In the genomic region with DNA sequence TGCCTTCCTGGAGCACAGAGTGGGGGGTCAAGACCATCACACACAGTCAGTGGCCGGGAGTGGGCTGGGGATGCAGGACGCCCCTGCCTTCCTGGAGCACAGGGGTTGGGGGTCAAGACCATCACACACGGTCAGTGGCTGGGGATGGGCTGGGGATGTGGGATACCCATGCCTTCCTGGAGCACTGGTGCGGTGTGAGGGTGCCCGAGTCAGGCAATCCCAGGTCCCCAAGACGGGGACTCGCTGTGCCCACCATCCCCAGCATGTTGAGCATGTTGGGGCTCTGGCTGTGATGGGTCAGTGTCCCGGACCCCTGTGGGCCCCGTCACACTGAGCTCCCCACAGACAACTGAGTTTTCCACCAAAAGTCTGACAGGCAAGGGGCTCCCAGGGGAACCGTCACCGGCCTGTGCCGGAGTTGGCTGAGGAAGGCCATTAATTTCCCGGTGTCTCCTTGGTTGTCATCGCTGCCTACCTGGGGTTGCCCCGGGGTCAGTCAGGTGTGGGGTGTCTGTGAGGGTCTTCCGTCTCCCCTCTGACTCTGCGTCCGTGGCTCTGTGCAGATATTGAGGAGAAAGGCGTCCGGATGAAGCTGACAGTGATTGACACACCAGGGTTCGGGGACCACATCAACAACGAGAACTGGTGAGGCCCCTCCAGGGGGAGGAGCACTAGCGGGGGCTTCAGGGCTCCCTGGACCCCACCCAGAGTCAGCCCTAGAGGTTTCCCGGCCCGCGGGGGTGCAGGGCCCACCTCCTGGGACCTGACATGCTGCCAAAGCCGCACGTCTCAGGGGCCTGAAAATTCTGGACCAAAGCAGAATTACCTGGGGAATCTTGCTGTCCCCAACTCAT, we compare ENCODE assay signal across 29 cellular contexts.
DNase-seq lines count a peak whose midpoint lies in the region; ATAC-seq, FAIRE-seq and TF ChIP-seq lines count a peak whose summit lies in the region.
"Had no signal": no experiment of that assay in that cellular context is flagged by ENCODE, and none has a peak within 500 bp of the region (broad histone marks: within the 10 kb centered on the region; RNA-seq: fewer than 3 reads in every experiment).

No MANE protein-coding gene starts in this region.

- TF ChIP-seq RAD21 in HepG2 (CRISPR knock-in tag; IDR thresholded peaks at IDR 0.05), result no peak

- H3K4me3 ChIP-seq in BLaER1 treated with 17β-estradiol and CSF1 and Interleukin-3, amounts not matched to agents 10 nM and 100 nM, result no peak overlapping the region
- H3K4me3 ChIP-seq in RWPE2 (ENCODE audit: severe bottlenecking) (no peak overlapping the region), HepG2 (replicated peaks in 1 of 3; ENCODE audit: insufficient read depth in 1 of 3, low read depth in 2 of 3, low read length in 3 of 3) (no peak overlapping the region), brain microvascular endothelial cell (ENCODE audit: low read depth, low read length) (no peak overlapping the region)
- H3K4me3 ChIP-seq: lung, SJCRH30, smooth muscle cell, tibial artery had no signal

- H3K27me3 Mint-ChIP-seq in stimulated activated memory B cell treated with anti-CD40 and anti-IgM and Interleukin-4, amounts not matched to agents 10 μg/mL and 1 μg/mL and 100 μg/mL, for 72 hours, result no peaks in the 10 kb centered on the region
- H3K27me3 Mint-ChIP-seq: activated naive CD8-positive, alpha-beta T cell treated with anti-CD3 and anti-CD28 coated beads, Interleukin-2, amount 10 ng/mL, durations not matched to agents 7 days and 5 days had no signal

- no peak for FAIRE-seq in HepG2 (lab: Jason Lieb, UNC)
- FAIRE-seq: astrocyte, G401.6 had no signal

- peaks cover 24 to 92% (median 84%) of the 10 kb centered on the region in 10 experiments for H3K4me1 ChIP-seq in BLaER1 treated with 17β-estradiol and CSF1 and Interleukin-3, amounts not matched to agents 10 nM and 100 nM
- H3K4me1 ChIP-seq in RWPE2 (ENCODE audit: insufficient read depth, poor library complexity, severe bottlenecking) (no peaks in the 10 kb centered on the region), HepG2 (ENCODE audit: insufficient read depth, low read length) (no peaks in the 10 kb centered on the region)
- H3K4me1 ChIP-seq: SJCRH30 had no signal

- peaks cover 87 to 100% (median 100%) of the 10 kb centered on the region in 11 experiments for H4K20me1 ChIP-seq in BLaER1 treated with 17β-estradiol and CSF1 and Interleukin-3, amounts not matched to agents 10 nM and 100 nM
- peaks cover 41% of the 10 kb centered on the region for H4K20me1 ChIP-seq in HepG2 (ENCODE audit: insufficient read depth, low read length)

- H3K4me3 Mint-ChIP-seq in stimulated activated memory B cell treated with anti-CD40 and anti-IgM and Interleukin-4, amounts not matched to agents 10 μg/mL and 1 μg/mL and 100 μg/mL, for 72 hours, result no peak overlapping the region
- H3K4me3 Mint-ChIP-seq: activated CD8-positive, alpha-beta T cell treated with anti-CD3 and anti-CD28 coated beads, Interleukin-2, amount 10 ng/mL, durations not matched to agents 7 days and 5 days; activated naive CD8-positive, alpha-beta T cell treated with anti-CD3 and anti-CD28 coated beads, Interleukin-2, amount 10 ng/mL, durations not matched to agents 7 days and 5 days; CD14-positive monocyte; nephron progenitor cell had no signal

- H3K9me3 Mint-ChIP-seq in stimulated activated memory B cell treated with anti-CD40 and anti-IgM and Interleukin-4, amounts not matched to agents 10 μg/mL and 1 μg/mL and 100 μg/mL, for 72 hours, result no peaks in the 10 kb centered on the region
- H3K9me3 Mint-ChIP-seq: activated naive CD8-positive, alpha-beta T cell treated with anti-CD3 and anti-CD28 coated beads, Interleukin-2, amount 10 ng/mL, durations not matched to agents 7 days and 5 days; nephron progenitor cell had no signal

- in situ Hi-C loops in HepG2 (cut with HindIII; ENCODE audit: extremely low pct_ligation_motif_present, low pct_unique_long_range_greater_than_20kb) (no loop called here), brain microvascular endothelial cell (cut with HindIII; ENCODE audit: low pct_ligation_motif_present, low sequenced_read_pairs) (no loop called here)

- no peak overlapping the region for H3K27ac ChIP-seq in BLaER1 treated with 17β-estradiol and CSF1 and Interleukin-3, amounts not matched to agents 10 nM and 100 nM
- no peak overlapping the region for H3K27ac ChIP-seq in RWPE2 (ENCODE audit: poor library complexity, severe bottlenecking)
- H3K27ac ChIP-seq in HepG2 (ENCODE audit: extremely low read length, insufficient read depth, low read length), result no peak overlapping the region
- no peak overlapping the region for H3K27ac ChIP-seq in brain microvascular endothelial cell
- H3K27ac ChIP-seq: HL-60, SJCRH30, tibial artery had no signal

- H2AFZ ChIP-seq in HepG2 (ENCODE audit: low read length), result no peak overlapping the region

- TF ChIP-seq POLR2A in HepG2 (IDR thresholded peaks at IDR 0.05; ENCODE audit: insufficient read depth in 1 of 2, low read depth in 2 of 2, low read length in 2 of 2), result no peak

- H3K4me2 ChIP-seq in BLaER1 treated with 17β-estradiol and CSF1 and Interleukin-3, amounts not matched to agents 10 nM and 100 nM, result peak overlapping the region in 7 of 11 experiments; percentile 4 to 81 (median 70); a peak in 11 of 22 replicates
- no peak overlapping the region for H3K4me2 ChIP-seq in HepG2 (ENCODE audit: low read depth, low read length)
- H3K4me2 ChIP-seq: smooth muscle cell had no signal

- DNase-seq in RWPE2 (ENCODE audit: low spot score), result peak; percentile 62
- DNase-seq in HepG2 (ENCODE audit: low spot score), result no peak
- no peak for DNase-seq in brain microvascular endothelial cell
- no peak for DNase-seq in putamen (ENCODE audit: low spot score)
- DNase-seq in NCI-H526 treated with DMSO at 0.1 percent for 48 hours (lab: John Stamatoyannopoulos, UW), result no peak
- DNase-seq: activated CD8-positive, alpha-beta T cell treated with anti-CD3 and anti-CD28 coated beads, Interleukin-2, amount 10 ng/mL, durations not matched to agents 7 days and 5 days; activated naive CD8-positive, alpha-beta T cell treated with anti-CD3 and anti-CD28 coated beads, Interleukin-2, amount 10 ng/mL, durations not matched to agents 7 days and 5 days; Calu3; central memory CD4-positive, alpha-beta T cell; DMS79; erythroblast; islet precursor cell; NCI-H1417; NCI-H226; NCI-H69; nephron progenitor cell; retina; SJCRH30; stimulated activated CD4-positive, alpha-beta T cell treated with anti-CD3 and anti-CD28 coated beads, Interleukin-2, amount 100 ng/mL, for 24 hours; SW 1271; tibial artery had no signal

- intact Hi-C loops in HepG2 (cut with micrococcal nuclease; ENCODE audit: unreplicated experiment), result no loop called here

- H3K27ac Mint-ChIP-seq in stimulated activated memory B cell treated with anti-CD40 and anti-IgM and Interleukin-4, amounts not matched to agents 10 μg/mL and 1 μg/mL and 100 μg/mL, for 72 hours, result peak overlapping the region; percentile 1
- H3K27ac Mint-ChIP-seq: activated naive CD8-positive, alpha-beta T cell treated with anti-CD3 and anti-CD28 coated beads, Interleukin-2, amount 10 ng/mL, durations not matched to agents 7 days and 5 days had no signal

- H3K36me3 ChIP-seq in BLaER1 treated with 17β-estradiol and CSF1 and Interleukin-3, amounts not matched to agents 10 nM and 100 nM, result peaks cover 88 to 100% (median 98%) of the 10 kb centered on the region in 11 experiments
- H3K36me3 ChIP-seq in RWPE2 (ENCODE audit: low read depth) (peaks cover 61% of the 10 kb centered on the region), HepG2 (replicated peaks in 1 of 2; ENCODE audit: control insufficient read depth in 1 of 2, insufficient read depth in 2 of 2, low read length in 2 of 2) (peaks cover 76 to 96% of the 10 kb centered on the region in 2 experiments), brain microvascular endothelial cell (replicated peaks) (peaks cover 65% of the 10 kb centered on the region)

- 0 out of 22 replicates have a peak overlapping the region, but pooled peaks of 1 of the 11 experiments have one; percentile 4 for H3K9ac ChIP-seq in BLaER1 treated with 17β-estradiol and CSF1 and Interleukin-3, amounts not matched to agents 10 nM and 100 nM
- H3K9ac ChIP-seq in HepG2 (ENCODE audit: insufficient read depth, low read depth, low read length), result no peak overlapping the region

- CTCF ChIA-PET in HepG2 (lab: Yijun Ruan, JAX; ENCODE audit: low intra/inter-chr PET ratio, low total read pairs), result no interaction called here

- H3K36me3 Mint-ChIP-seq in stimulated activated memory B cell treated with anti-CD40 and anti-IgM and Interleukin-4, amounts not matched to agents 10 μg/mL and 1 μg/mL and 100 μg/mL, for 72 hours, result peaks cover 37% of the 10 kb centered on the region

- H3K9me3 ChIP-seq in BLaER1 treated with 17β-estradiol and CSF1 and Interleukin-3, amounts not matched to agents 10 nM and 100 nM (replicated peaks in 1 of 11), result peaks cover 0 to 11% (median 5%) of the 10 kb centered on the region in 11 experiments; a peak in 7 of 22 replicates
- H3K9me3 ChIP-seq in RWPE2 (ENCODE audit: severe bottlenecking) (no peaks in the 10 kb centered on the region), HepG2 (ENCODE audit: low read length) (no peaks in the 10 kb centered on the region)
- H3K9me3 ChIP-seq: SJCRH30, tibial artery had no signal

- POLR2A ChIA-PET in HepG2 (lab: Yijun Ruan, JAX), result no interaction called here

- TF ChIP-seq EP300 in HepG2 (IDR thresholded peaks at IDR 0.05; ENCODE audit: low read depth in 2 of 2, low read length in 2 of 2) (no peak), HepG2 (CRISPR knock-in tag; IDR thresholded peaks at IDR 0.05; ENCODE audit: borderline replicate concordance) (no peak)

- TF ChIP-seq CTCF in RWPE2 (IDR thresholded peaks at IDR 0.05; ENCODE audit: poor library complexity, severe bottlenecking) (no peak), HepG2 (CRISPR knock-in tag; IDR thresholded peaks at IDR 0.05) (no peak), brain microvascular endothelial cell (IDR thresholded peaks at IDR 0.05; ENCODE audit: low read depth, low read length, missing control alignments) (no peak)

- no peak for ATAC-seq in RWPE2 (ENCODE audit: low read depth)
- no peak for ATAC-seq in HepG2
- no peak for ATAC-seq in stimulated activated memory B cell treated with anti-CD40 and anti-IgM and Interleukin-4, amounts not matched to agents 10 μg/mL and 1 μg/mL and 100 μg/mL, for 72 hours
- ATAC-seq: activated CD8-positive, alpha-beta T cell treated with anti-CD3 and anti-CD28 coated beads, Interleukin-2, amount 10 ng/mL, durations not matched to agents 7 days and 5 days had no signal

- H3K27me3 ChIP-seq in BLaER1 treated with 17β-estradiol and CSF1 and Interleukin-3, amounts not matched to agents 10 nM and 100 nM, result no peaks in the 10 kb centered on the region
- H3K27me3 ChIP-seq in RWPE2 (ENCODE audit: insufficient read depth, poor library complexity, severe bottlenecking) (no peaks in the 10 kb centered on the region), HepG2 (ENCODE audit: control insufficient read depth in 1 of 2, insufficient read depth in 2 of 2, low read length in 2 of 2) (no peaks in the 10 kb centered on the region), brain microvascular endothelial cell (replicated peaks) (no peaks in the 10 kb centered on the region)
- H3K27me3 ChIP-seq: SJCRH30, tibial artery had no signal

- H3K79me2 ChIP-seq in HepG2 (ENCODE audit: insufficient read depth, low read length), result peaks cover 22% of the 10 kb centered on the region

- H3K4me1 Mint-ChIP-seq in stimulated activated memory B cell treated with anti-CD40 and anti-IgM and Interleukin-4, amounts not matched to agents 10 μg/mL and 1 μg/mL and 100 μg/mL, for 72 hours, result peaks cover 31% of the 10 kb centered on the region

- 97% methylated on average over 15 of the region's 28 CpGs for WGBS in HepG2 (ENCODE audit: low lambda C conversion rate)

- no TSS peak for BruUV-seq in HepG2 (replicated peaks; lab: Mats Ljungman, UMichigan)
